In the genomic region with DNA sequence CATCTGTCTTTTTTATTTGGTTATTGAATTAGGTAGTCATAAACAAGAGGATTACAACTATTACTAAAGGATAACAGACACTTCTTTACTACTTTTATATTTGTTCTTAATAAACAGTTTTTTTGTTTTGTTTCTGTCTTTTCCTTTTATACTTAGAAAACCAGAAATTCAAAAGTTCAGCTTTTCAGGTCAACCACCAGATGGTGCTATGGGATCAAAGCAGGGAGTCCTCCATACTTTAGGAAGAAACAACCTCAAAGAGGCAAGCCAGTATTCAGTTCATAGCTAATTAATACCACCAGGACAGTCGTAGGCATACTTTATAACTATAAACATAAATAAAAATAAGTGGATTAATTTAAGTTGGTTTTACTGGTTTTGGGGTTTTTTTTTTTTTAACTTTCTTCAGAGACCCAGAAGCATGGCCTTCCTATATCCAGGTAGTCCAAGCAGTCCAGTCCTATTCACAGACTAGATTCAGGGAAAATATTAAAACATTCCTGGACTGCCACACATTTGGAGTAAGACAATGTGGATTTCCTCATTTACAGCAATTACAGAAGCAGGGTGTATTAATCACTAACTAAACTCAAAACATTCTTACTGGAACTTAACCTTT, we compare ENCODE assay signal across 9 cellular contexts.
DNase-seq lines count a peak whose midpoint lies in the region; ATAC-seq and FAIRE-seq lines count a peak whose summit lies in the region.
"Had no signal": no experiment of that assay in that cellular context is flagged by ENCODE, and none has a peak within 500 bp of the region (broad histone marks: within the 10 kb centered on the region; RNA-seq: fewer than 3 reads in every experiment).

No MANE protein-coding gene starts in this region.

- H3K27me3 Mint-ChIP-seq in effector memory CD8-positive, alpha-beta T cell: peaks cover 9 to 14% of the 10 kb centered on the region in 2 donors

- DNase-seq in EH (ENCODE audit: low read depth) (peak; percentile 78), NCI-H2029 (lab: John Stamatoyannopoulos, UW) (peak; percentile 7), midbrain (lab: John Stamatoyannopoulos, UW) (peak; percentile 79), urothelium cell line (ENCODE audit: low spot score) (peak; percentile 36), epidermal melanocyte (ENCODE audit: insufficient read length, low spot score) (no peak)
- peak; percentile 40 to 59 (median 55) for DNase-seq in effector memory CD8-positive, alpha-beta T cell

- no peak overlapping the region for H3K27ac Mint-ChIP-seq in effector memory CD8-positive, alpha-beta T cell
- H3K27ac Mint-ChIP-seq: activated naive CD8-positive, alpha-beta T cell had no signal

- H3K4me1 Mint-ChIP-seq in effector memory CD8-positive, alpha-beta T cell (ENCODE audit: low read depth in 2 of 2): no peaks in the 10 kb centered on the region

- peak; percentile 96 for FAIRE-seq in TTC549 (lab: Jason Lieb, UNC)
- FAIRE-seq in urothelium cell line (lab: Jason Lieb, UNC): no peak

- H3K4me3 Mint-ChIP-seq in effector memory CD8-positive, alpha-beta T cell: no peak overlapping the region
- H3K4me3 Mint-ChIP-seq: activated naive CD8-positive, alpha-beta T cell had no signal

- no peaks in the 10 kb centered on the region for H3K9me3 Mint-ChIP-seq in effector memory CD8-positive, alpha-beta T cell

- H3K36me3 Mint-ChIP-seq in effector memory CD8-positive, alpha-beta T cell (ENCODE audit: insufficient read depth): no peaks in the 10 kb centered on the region
- H3K36me3 Mint-ChIP-seq: activated naive CD8-positive, alpha-beta T cell had no signal

- ATAC-seq in GM21786 (IDR thresholded peaks at IDR 0.05; ENCODE audit: unreplicated experiment): peak; percentile 51
- ATAC-seq in effector memory CD8-positive, alpha-beta T cell (replicated peaks): peak; percentile 73
